ENCODE assay signal across 12 cellular contexts in genomic region chr2:109243526-109244425, GRCh38.
DNase-seq lines count a peak whose midpoint lies in the region; ATAC-seq and TF ChIP-seq lines count a peak whose summit lies in the region.
"Had no signal": no experiment of that assay in that cellular context is flagged by ENCODE, and none has a peak within 500 bp of the region (broad histone marks: within the 10 kb centered on the region; RNA-seq: fewer than 3 reads in every experiment).

No MANE protein-coding gene starts in this region.

- TF ChIP-seq CTCF in heart right ventricle (IDR thresholded peaks at IDR 0.05) (no peak), dorsolateral prefrontal cortex (IDR thresholded peaks at IDR 0.05 in 54 of 56, conservative IDR thresholded peaks at IDR 0.05 in 2 of 56; ENCODE audit: low read depth in 1 of 56, partially characterized antibody in 56 of 56) (no peak), prostate gland (IDR thresholded peaks at IDR 0.05) (no peak), vagina (IDR thresholded peaks at IDR 0.05) (no peak)

- ATAC-seq in heart right ventricle (peak in 1 of 8 donors; percentile 24), left cardiac atrium (no peak)
- no peak for ATAC-seq in activated CD8-positive, alpha-beta T cell treated with anti-CD3 and anti-CD28 coated beads, Interleukin-2, amount 10 ng/mL, durations not matched to agents 7 days and 5 days
- ATAC-seq: stimulated activated naive CD8-positive, alpha-beta T cell treated with anti-CD3 and anti-CD28 coated beads, Interleukin-15, amount 100 ng/mL, for 72 hours had no signal

- TF ChIP-seq POLR2A in prostate gland (IDR thresholded peaks at IDR 0.05) (no peak), vagina (IDR thresholded peaks at IDR 0.05) (no peak)

- no peaks in the 10 kb centered on the region for H3K36me3 Mint-ChIP-seq in activated CD8-positive, alpha-beta T cell treated with anti-CD3 and anti-CD28 coated beads, Interleukin-2, amount 10 ng/mL, durations not matched to agents 7 days and 5 days (ENCODE audit: low read depth)

- peaks cover 9% of the 10 kb centered on the region for H3K4me1 Mint-ChIP-seq in activated CD8-positive, alpha-beta T cell treated with anti-CD3 and anti-CD28 coated beads, Interleukin-2, amount 10 ng/mL, durations not matched to agents 7 days and 5 days (ENCODE audit: low read depth)

- POLR2A ChIA-PET in activated CD8-positive, alpha-beta T cell treated with anti-CD3 and anti-CD28 coated beads, Interleukin-2, amount 10 ng/mL, durations not matched to agents 7 days and 5 days (lab: Charles Lee), result interaction anchor here (0.9 kb wide), 1 partner anchor 48 kb away, joined by 4 read pairs; no protein-coding TSS in a partner anchor

- H3K4me3 ChIP-seq in heart right ventricle (no peak overlapping the region), dorsolateral prefrontal cortex (no peak overlapping the region), prostate gland (no peak overlapping the region), vagina (no peak overlapping the region)
- H3K4me3 ChIP-seq: MG63 had no signal

- H3K9me3 Mint-ChIP-seq in activated CD8-positive, alpha-beta T cell treated with anti-CD3 and anti-CD28 coated beads, Interleukin-2, amount 10 ng/mL, durations not matched to agents 7 days and 5 days (ENCODE audit: insufficient read depth), result no peaks in the 10 kb centered on the region
- H3K9me3 Mint-ChIP-seq: stimulated activated naive CD8-positive, alpha-beta T cell treated with anti-CD3 and anti-CD28 coated beads, Interleukin-15, amount 100 ng/mL, for 72 hours had no signal

- peaks cover 7% of the 10 kb centered on the region for H3K27me3 Mint-ChIP-seq in activated CD8-positive, alpha-beta T cell treated with anti-CD3 and anti-CD28 coated beads, Interleukin-2, amount 10 ng/mL, durations not matched to agents 7 days and 5 days (ENCODE audit: low read depth)
- H3K27me3 Mint-ChIP-seq: stimulated activated naive CD8-positive, alpha-beta T cell treated with anti-CD3 and anti-CD28 coated beads, Interleukin-15, amount 100 ng/mL, for 72 hours had no signal

- H3K4me3 Mint-ChIP-seq in activated CD8-positive, alpha-beta T cell treated with anti-CD3 and anti-CD28 coated beads, Interleukin-2, amount 10 ng/mL, durations not matched to agents 7 days and 5 days, result no peak overlapping the region
- H3K4me3 Mint-ChIP-seq: stimulated activated naive CD8-positive, alpha-beta T cell treated with anti-CD3 and anti-CD28 coated beads, Interleukin-15, amount 100 ng/mL, for 72 hours had no signal

- H3K27me3 ChIP-seq in heart right ventricle (no peaks in the 10 kb centered on the region), dorsolateral prefrontal cortex (no peaks in the 10 kb centered on the region), prostate gland (replicated peaks; ENCODE audit: insufficient read depth) (no peaks in the 10 kb centered on the region), vagina (no peaks in the 10 kb centered on the region)
- H3K27me3 ChIP-seq: MG63 had no signal

- H3K27ac ChIP-seq in heart right ventricle, result peak overlapping the region; percentile 47 to 89 (median 82)
- peak overlapping the region in 43 of 59 donors; percentile 1 to 89 (median 62) for H3K27ac ChIP-seq in dorsolateral prefrontal cortex
- H3K27ac ChIP-seq in prostate gland, result peak overlapping the region; percentile 51 to 52
- H3K27ac ChIP-seq in vagina, result peak overlapping the region; percentile 89

- H3K36me3 ChIP-seq in heart right ventricle (no peaks in the 10 kb centered on the region), prostate gland (no peaks in the 10 kb centered on the region), vagina (no peaks in the 10 kb centered on the region)
- H3K36me3 ChIP-seq: MG63 had no signal

- CTCF ChIA-PET in activated CD8-positive, alpha-beta T cell treated with anti-CD3 and anti-CD28 coated beads, Interleukin-2, amount 10 ng/mL, durations not matched to agents 7 days and 5 days (lab: Charles Lee), result no interaction called here

- intact Hi-C loops in heart right ventricle (cut with DNase I), result loop anchor here in 2 of 10 donors (5.0 to 10.0 kb wide), 4 partner anchors 69 to 116 kb away; partner anchors contain the start of gene SH3RF3 (in 1 of the 2)
- intact Hi-C loops in left cardiac atrium (cut with DNase I), result loop anchor here in 1 of 2 donors (10.0 kb wide), 1 partner anchor 81 kb away; no protein-coding TSS in a partner anchor
- intact Hi-C loops in dorsolateral prefrontal cortex (cut with DNase I), result no loop called here
- intact Hi-C loops in prostate gland (cut with DNase I), result loop anchor here (5.0 to 10.0 kb wide), 2 partner anchors 71 to 81 kb away; no protein-coding TSS in a partner anchor
- intact Hi-C loops in vagina (cut with DNase I), result loop anchor here (2.0 to 5.0 kb wide), 2 partner anchors 71 to 75 kb away; no protein-coding TSS in a partner anchor

- DNase-seq in heart right ventricle (no peak), left cardiac atrium (no peak), dorsolateral prefrontal cortex (no peak), prostate gland (ENCODE audit: low spot score) (no peak), vagina (ENCODE audit: extremely low spot score in 2 of 2) (peak in 1 of 2 donors; percentile 52), NCI-H345 treated with DMSO at 0.1 percent for 48 hours (lab: John Stamatoyannopoulos, UW; ENCODE audit: unreplicated experiment) (no peak), putamen (ENCODE audit: low spot score) (no peak)
- no peak for DNase-seq in activated CD8-positive, alpha-beta T cell treated with anti-CD3 and anti-CD28 coated beads, Interleukin-2, amount 10 ng/mL, durations not matched to agents 7 days and 5 days
- DNase-seq: NCI-H2081 treated with DMSO at 0.1 percent for 48 hours; stimulated activated naive CD8-positive, alpha-beta T cell treated with anti-CD3 and anti-CD28 coated beads, Interleukin-15, amount 100 ng/mL, for 72 hours had no signal

- H3K27ac Mint-ChIP-seq in activated CD8-positive, alpha-beta T cell treated with anti-CD3 and anti-CD28 coated beads, Interleukin-2, amount 10 ng/mL, durations not matched to agents 7 days and 5 days, result no peak overlapping the region
- H3K27ac Mint-ChIP-seq: progenitor cell of endocrine pancreas; stimulated activated naive CD8-positive, alpha-beta T cell treated with anti-CD3 and anti-CD28 coated beads, Interleukin-15, amount 100 ng/mL, for 72 hours had no signal

- peaks cover 27 to 94% (median 73%) of the 10 kb centered on the region in 9 donors for H3K4me1 ChIP-seq in heart right ventricle
- no peaks in the 10 kb centered on the region for H3K4me1 ChIP-seq in prostate gland (replicated peaks)
- H3K4me1 ChIP-seq in vagina, result peaks cover 73% of the 10 kb centered on the region

- H3K9me3 ChIP-seq in heart right ventricle (no peaks in the 10 kb centered on the region), prostate gland (no peaks in the 10 kb centered on the region), vagina (no peaks in the 10 kb centered on the region)
- H3K9me3 ChIP-seq: MG63 had no signal

- 67 to 75% methylated on average over 10 of the region's 10 CpGs for WGBS in heart right ventricle, 2 donors
- WGBS in prostate gland, result 82% methylated on average over 10 of the region's 10 CpGs

Comparison
In these comparisons a context has a peak if more than half of its experiments do, and no peak if none do; other contexts are left out.
1. intact Hi-C loops: an anchor here in prostate gland (5.0 to 10.0 kb wide) and vagina (2.0 to 5.0 kb wide); none called in dorsolateral prefrontal cortex.